In genomic region chr2:176732780-176733179, GRCh38 we compare ENCODE assay signal across 2 cellular contexts.
TF ChIP-seq lines count a peak whose summit lies in the region.

No MANE protein-coding gene starts in this region.

TF ChIP-seq in GM23338, 12 proteins besides CTCF, POLR2A, EP300 and RAD21 (continued from another document):
- TF ChIP-seq REST (IDR thresholded peaks at IDR 0.05; ENCODE audit: unreplicated experiment) (no peak), ZNF331 (CRISPR knock-in tag; IDR thresholded peaks at IDR 0.05; ENCODE audit: low read depth) (no peak), EZH2 (IDR thresholded peaks at IDR 0.05; ENCODE audit: low read depth, unreplicated experiment) (no peak), JUNB (IDR thresholded peaks at IDR 0.05; ENCODE audit: unreplicated experiment) (no peak), ZNF462 (CRISPR knock-in tag; IDR thresholded peaks at IDR 0.05) (no peak), STAT1 (IDR thresholded peaks at IDR 0.05; ENCODE audit: unreplicated experiment) (no peak), POLR2AphosphoS5 (IDR thresholded peaks at IDR 0.05; ENCODE audit: low read depth) (no peak), NANOG (IDR thresholded peaks at IDR 0.05; ENCODE audit: borderline replicate concordance) (no peak)

TF ChIP-seq in K562, 482 proteins besides CTCF, POLR2A, EP300 and RAD21:
- TF ChIP-seq ARID4B (CRISPR knock-in tag; IDR thresholded peaks at IDR 0.05) (no peak), SPI1 (IDR thresholded peaks at IDR 0.05; ENCODE audit: borderline replicate concordance, low read depth, low read length) (peak; percentile 64; the same call in 1 of the 2 replicates), ZNF583 (CRISPR knock-in tag; IDR thresholded peaks at IDR 0.05) (no peak), SMARCC2 (IDR thresholded peaks at IDR 0.05; ENCODE audit: low read depth) (no peak)
